ENCODE assay signal across 1 cellular context in the genomic region with DNA sequence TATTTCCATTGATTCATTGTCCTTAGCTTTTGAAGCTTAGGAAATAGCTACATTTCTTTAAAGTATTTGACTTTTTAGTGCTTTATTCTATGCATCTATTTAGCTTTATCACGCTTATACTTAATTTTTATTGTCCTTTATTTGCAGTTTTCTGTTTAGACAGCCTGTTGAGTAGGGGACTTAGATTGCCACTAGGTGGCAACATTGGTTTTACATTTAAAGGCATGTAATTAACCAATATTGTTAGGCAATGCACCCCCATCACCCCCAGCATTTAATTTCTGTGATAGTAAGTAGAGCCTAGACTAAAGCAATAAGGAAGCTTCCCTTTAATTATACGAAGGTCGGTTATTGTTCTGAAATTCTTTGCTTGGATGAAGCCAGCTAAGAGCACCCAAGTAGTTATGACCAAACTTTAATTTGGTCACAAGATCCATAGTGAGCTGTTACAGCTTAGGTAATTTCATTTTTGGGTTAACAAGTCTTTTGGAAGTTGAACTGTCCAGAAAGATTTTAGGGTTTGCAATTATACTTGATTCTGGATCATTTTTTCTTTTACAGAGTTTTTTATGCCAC.
TF ChIP-seq lines count a peak whose summit lies in the region.

No MANE protein-coding gene starts in this region.

TF ChIP-seq in endothelial cell of umbilical vein, 7 proteins besides CTCF, POLR2A, EP300 and RAD21 (continued from another document):
- TF ChIP-seq, protein P1, sequence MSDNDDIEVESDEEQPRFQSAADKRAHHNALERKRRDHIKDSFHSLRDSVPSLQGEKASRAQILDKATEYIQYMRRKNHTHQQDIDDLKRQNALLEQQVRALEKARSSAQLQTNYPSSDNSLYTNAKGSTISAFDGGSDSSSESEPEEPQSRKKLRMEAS (IDR thresholded peaks at IDR 0.05; ENCODE audit: insufficient read depth, insufficient read length): no peak
- TF ChIP-seq JUN (IDR thresholded peaks at IDR 0.05; ENCODE audit: borderline replicate concordance, insufficient read depth, insufficient read length, low read depth): no peak
- no peak for TF ChIP-seq POLR2AphosphoS5 (IDR thresholded peaks at IDR 0.05; ENCODE audit: insufficient read depth, low read depth, low read length)
